In the genomic region with DNA sequence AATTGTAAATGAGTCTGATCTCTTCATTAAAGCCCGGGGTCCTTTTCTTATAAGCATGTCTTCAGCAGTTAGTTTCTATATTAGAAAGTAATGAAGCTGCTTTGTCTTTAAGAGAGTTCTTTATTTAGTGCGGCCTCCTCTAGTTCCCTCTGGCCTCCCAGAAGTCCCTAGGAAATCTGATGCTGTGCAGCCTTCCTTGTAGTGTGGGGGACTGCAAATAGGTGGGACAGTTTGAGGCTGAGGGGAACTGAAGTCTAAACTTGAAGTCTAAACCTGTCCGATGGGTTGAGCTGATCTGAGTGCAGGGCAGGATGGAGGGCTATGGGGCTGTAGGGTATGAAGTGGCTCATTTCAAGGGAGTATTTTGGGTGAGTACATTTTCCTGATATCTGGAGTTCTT, we compare ENCODE assay signal across 9 cellular contexts. TPM values are rescaled to one million over a fixed set of nuclear protein-coding genes. Genes with fewer than 3 reads are reported as not detected.
A peak's percentile ranks its signal among the peaks of the same experiment; 100 is the strongest.
DNase-seq lines count a peak whose midpoint lies in the region; TF ChIP-seq lines count a peak whose summit lies in the region.
"Had no signal": no experiment of that assay in that cellular context is flagged by ENCODE, and none has a peak within 500 bp of the region (broad histone marks: within the 10 kb centered on the region; RNA-seq: fewer than 3 reads in every experiment).

No MANE protein-coding gene starts in this region.

- no peaks in the 10 kb centered on the region for H3K9me3 Mint-ChIP-seq in Caco-2 (ENCODE audit: unreplicated experiment)
- H3K9me3 Mint-ChIP-seq in activated naive CD4-positive, alpha-beta T cell treated with anti-CD3 and anti-CD28 coated beads, Interleukin-2, amount 10 ng/mL, durations not matched to agents 7 days and 5 days = no peaks in the 10 kb centered on the region

- peak overlapping the region; percentile 59 for H3K27ac Mint-ChIP-seq in Caco-2 (ENCODE audit: unreplicated experiment)
- H3K27ac Mint-ChIP-seq in activated naive CD4-positive, alpha-beta T cell treated with anti-CD3 and anti-CD28 coated beads, Interleukin-2, amount 10 ng/mL, durations not matched to agents 7 days and 5 days = no peak overlapping the region

- H3K79me2 ChIP-seq in fibroblast of lung (ENCODE audit: control insufficient read depth, insufficient read depth, low read length) = peaks cover 58% of the 10 kb centered on the region
- H3K79me2 ChIP-seq in parathyroid adenoma = no peaks in the 10 kb centered on the region

- H3K27me3 ChIP-seq in Caco-2 (replicated peaks; ENCODE audit: control insufficient read depth, insufficient read depth, low read length) (no peaks in the 10 kb centered on the region), SJCRH30 (no peaks in the 10 kb centered on the region), fibroblast of lung (ENCODE audit: control insufficient read depth, insufficient read depth, low read length) (no peaks in the 10 kb centered on the region), parathyroid adenoma (ENCODE audit: control insufficient read depth, insufficient read depth, low read length) (no peaks in the 10 kb centered on the region)

- POLR2A ChIA-PET in Caco-2 (lab: Charles Lee) = no interaction called here

- H3K4me1 Mint-ChIP-seq in Caco-2 (ENCODE audit: low read depth, unreplicated experiment) = peaks cover 24% of the 10 kb centered on the region
- H3K4me1 Mint-ChIP-seq in activated naive CD4-positive, alpha-beta T cell treated with anti-CD3 and anti-CD28 coated beads, Interleukin-2, amount 10 ng/mL, durations not matched to agents 7 days and 5 days = peaks cover 4% of the 10 kb centered on the region

- H3K27me3 Mint-ChIP-seq in Caco-2 (ENCODE audit: insufficient read depth, unreplicated experiment) = no peaks in the 10 kb centered on the region
- peaks cover 77% of the 10 kb centered on the region for H3K27me3 Mint-ChIP-seq in activated naive CD4-positive, alpha-beta T cell treated with anti-CD3 and anti-CD28 coated beads, Interleukin-2, amount 10 ng/mL, durations not matched to agents 7 days and 5 days

- DNase-seq in Caco-2 = no peak
- DNase-seq in SJCRH30 = peak in 1 of 2 experiments; percentile 41
- peak in 1 of 2 donors; percentile 45 for DNase-seq in fibroblast of lung (ENCODE audit: low read depth in 2 of 2)
- no peak for DNase-seq in anterior cingulate cortex (lab: John Stamatoyannopoulos, UW)
- DNase-seq in NCI-H1092 (lab: John Stamatoyannopoulos, UW) = no peak
- no peak for DNase-seq in cortex of kidney (lab: John Stamatoyannopoulos, UW)
- DNase-seq in activated naive CD4-positive, alpha-beta T cell treated with anti-CD3 and anti-CD28 coated beads, Interleukin-2, amount 10 ng/mL, durations not matched to agents 7 days and 5 days = no peak
- DNase-seq: midbrain had no signal

- peak overlapping the region; percentile 78 for H3K4me3 Mint-ChIP-seq in Caco-2 (ENCODE audit: unreplicated experiment)
- no peak overlapping the region for H3K4me3 Mint-ChIP-seq in activated naive CD4-positive, alpha-beta T cell treated with anti-CD3 and anti-CD28 coated beads, Interleukin-2, amount 10 ng/mL, durations not matched to agents 7 days and 5 days

- H3K36me3 Mint-ChIP-seq in Caco-2 (ENCODE audit: insufficient read depth, unreplicated experiment) = peaks cover 5% of the 10 kb centered on the region
- H3K36me3 Mint-ChIP-seq in activated naive CD4-positive, alpha-beta T cell treated with anti-CD3 and anti-CD28 coated beads, Interleukin-2, amount 10 ng/mL, durations not matched to agents 7 days and 5 days = no peaks in the 10 kb centered on the region

- H3K9me3 ChIP-seq in Caco-2 = no peaks in the 10 kb centered on the region
- no peaks in the 10 kb centered on the region for H3K9me3 ChIP-seq in SJCRH30 (replicated peaks)
- H3K9me3 ChIP-seq in fibroblast of lung (ENCODE audit: control insufficient read depth, insufficient read depth, low read depth, low read length) = no peaks in the 10 kb centered on the region
- no peaks in the 10 kb centered on the region for H3K9me3 ChIP-seq in parathyroid adenoma (ENCODE audit: control insufficient read depth, low read length)

- no peak overlapping the region for H2AFZ ChIP-seq in fibroblast of lung (ENCODE audit: low read length)
- H2AFZ ChIP-seq in parathyroid adenoma = no peak overlapping the region

- H3K36me3 ChIP-seq in Caco-2 (ENCODE audit: control insufficient read depth, insufficient read depth, low read length) (no peaks in the 10 kb centered on the region), SJCRH30 (peaks cover 5% of the 10 kb centered on the region; the same call in 1 of the 2 replicates), fibroblast of lung (ENCODE audit: control insufficient read depth, insufficient read depth, low read length) (no peaks in the 10 kb centered on the region), parathyroid adenoma (ENCODE audit: control insufficient read depth, insufficient read depth, low read length) (no peaks in the 10 kb centered on the region)

- no peak overlapping the region; the same call in 1 of the 2 replicates for H3K4me3 ChIP-seq in Caco-2 (ENCODE audit: low read depth, low read length)
- peak overlapping the region; percentile 78 for H3K4me3 ChIP-seq in SJCRH30
- peak overlapping the region; percentile 73 to 94 (median 82) for H3K4me3 ChIP-seq in fibroblast of lung (replicated peaks in 1 of 4; ENCODE audit: control extremely low read depth in 1 of 4, insufficient read depth in 1 of 4, low read depth in 3 of 4, low read length in 4 of 4)
- peak overlapping the region; percentile 71 for H3K4me3 ChIP-seq in parathyroid adenoma (ENCODE audit: low read depth, low read length)

- no peak overlapping the region; the same call in 1 of the 2 replicates for H3K27ac ChIP-seq in SJCRH30
- H3K27ac ChIP-seq in fibroblast of lung (ENCODE audit: insufficient read depth, low read length) = peak overlapping the region; percentile 68
- H3K27ac ChIP-seq in parathyroid adenoma = no peak overlapping the region

- H3K9ac ChIP-seq in fibroblast of lung (ENCODE audit: insufficient read depth, low read length) (peak overlapping the region; percentile 64), parathyroid adenoma (no peak overlapping the region)

- CTCF ChIA-PET in Caco-2 (lab: Charles Lee) = interaction anchor here (0.9 to 1.9 kb wide), 5 partner anchors 14 to 52 kb away, joined by 4 to 10 read pairs (median 7); partner anchors contain the start of gene NPTN
- CTCF ChIA-PET in activated naive CD4-positive, alpha-beta T cell treated with anti-CD3 and anti-CD28 coated beads, Interleukin-2, amount 10 ng/mL, durations not matched to agents 7 days and 5 days (lab: Charles Lee) = interaction anchor here (1.6 to 3.5 kb wide), 3 partner anchors 8 to 50 kb away, joined by 5 to 24 read pairs (median 9); no protein-coding TSS in a partner anchor

- H3K4me2 ChIP-seq in fibroblast of lung (ENCODE audit: extremely low read depth, insufficient read depth, low read length) (peak overlapping the region; percentile 96), parathyroid adenoma (ENCODE audit: low read length) (peak overlapping the region; percentile 42)

- peaks cover 13% of the 10 kb centered on the region for H3K4me1 ChIP-seq in Caco-2
- peaks cover 33% of the 10 kb centered on the region for H3K4me1 ChIP-seq in SJCRH30
- peaks cover 39% of the 10 kb centered on the region for H3K4me1 ChIP-seq in fibroblast of lung (ENCODE audit: control insufficient read depth, extremely low read depth, insufficient read depth, low read length)
- H3K4me1 ChIP-seq in parathyroid adenoma = no peaks in the 10 kb centered on the region

- intact Hi-C loops in Caco-2 (cut with micrococcal nuclease; ENCODE audit: unreplicated experiment) = no loop called here

- BruUV-seq in Caco-2 (replicated peaks; lab: Mats Ljungman, UMichigan) = TSS peak; percentile 47

- TF ChIP-seq CTCF in Caco-2 (IDR thresholded peaks at IDR 0.05; ENCODE audit: insufficient read depth in 1 of 2, low read depth in 1 of 2, low read length in 1 of 2, severe bottlenecking in 1 of 2, unreplicated experiment in 1 of 2) = no peak
- TF ChIP-seq CTCF in fibroblast of lung (conservative IDR thresholded peaks at IDR 0.05 in 1 of 2, IDR thresholded peaks at IDR 0.05 in 1 of 2; ENCODE audit: low read depth in 1 of 2, low read length in 2 of 2) = no peak
- TF ChIP-seq CTCF in parathyroid adenoma (IDR thresholded peaks at IDR 0.05) = no peak

- H4K20me1 ChIP-seq in fibroblast of lung (ENCODE audit: control insufficient read depth, extremely low read depth, insufficient read depth, low read length) = no peaks in the 10 kb centered on the region

RNA-seq across cellular contexts. Expression of gene CD276, which starts 1.4 kb away (rescaled TPM):
- total RNA-seq in Caco-2 (2022) (70.5 and 74.2 TPM in 2 replicates), fibroblast of lung (65.7 and 88.5 TPM in 2 replicates)
- total RNA-seq in SJCRH30 (2014; rRNA removed; shearing (Covaris generic)) = 87.3 and 92.9 TPM in 2 replicates
- polyA plus RNA-seq in fibroblast of lung = 103 and 108 TPM in 2 replicates
- polyA plus RNA-seq in fibroblast of lung (2012) = 138 and 164 TPM in 2 replicates
- 305 and 348 TPM in 2 replicates for polyA minus RNA-seq in fibroblast of lung (ENCODE audit: low replicate concordance)

RNA-seq across cellular contexts. Expression of gene NPTN, which starts 52.4 kb away (rescaled TPM):
- total RNA-seq in Caco-2 (2022) (124 TPM in 2 replicates), fibroblast of lung (121 and 152 TPM in 2 replicates)
- 90.4 and 92.5 TPM in 2 replicates for total RNA-seq in SJCRH30 (2014; rRNA removed; shearing (Covaris generic))
- 226 and 372 TPM in 2 replicates for polyA plus RNA-seq in fibroblast of lung
- polyA plus RNA-seq in fibroblast of lung (2012) = 152 and 229 TPM in 2 replicates
- 120 and 150 TPM in 2 replicates for polyA minus RNA-seq in fibroblast of lung (ENCODE audit: low replicate concordance)
